Comparison of ENCODE assay signal across 9 cellular contexts in genomic region chr15:99719096-99719541, GRCh38. TPM values are rescaled to one million over a fixed set of nuclear protein-coding genes. Genes with fewer than 3 reads are reported as not detected.
DNase-seq lines count a peak whose midpoint lies in the region; ATAC-seq, FAIRE-seq and TF ChIP-seq lines count a peak whose summit lies in the region.
"Had no signal": no experiment of that assay in that cellular context is flagged by ENCODE, and none has a peak within 500 bp of the region (broad histone marks: within the 10 kb centered on the region; RNA-seq: fewer than 3 reads in every experiment).

No MANE protein-coding gene starts in this region.

- peaks cover 23% of the 10 kb centered on the region for H3K4me1 ChIP-seq in Karpas-422 (ENCODE audit: low read length)
- peaks cover 15% of the 10 kb centered on the region for H3K4me1 ChIP-seq in HepG2 (ENCODE audit: insufficient read depth, low read length)

- H4K20me1 ChIP-seq in Karpas-422 (ENCODE audit: insufficient read depth, low read depth, low read length) (no peaks in the 10 kb centered on the region), HepG2 (ENCODE audit: insufficient read depth, low read length) (no peaks in the 10 kb centered on the region)

- no peak overlapping the region for H2AFZ ChIP-seq in Karpas-422 (ENCODE audit: low read length)
- no peak overlapping the region for H2AFZ ChIP-seq in HepG2 (ENCODE audit: low read length)

- TF ChIP-seq POLR2A in HepG2 (IDR thresholded peaks at IDR 0.05; ENCODE audit: insufficient read depth in 1 of 2, low read depth in 2 of 2, low read length in 2 of 2): no peak

- H3K36me3 ChIP-seq in Karpas-422 (ENCODE audit: insufficient read depth, low read length): peaks cover 11% of the 10 kb centered on the region; the same call in 1 of the 2 replicates
- H3K36me3 ChIP-seq in HepG2 (replicated peaks in 1 of 2; ENCODE audit: control insufficient read depth in 1 of 2, insufficient read depth in 2 of 2, low read length in 2 of 2): peaks cover 0 to 1% of the 10 kb centered on the region in 2 experiments; a peak in 1 of 5 replicates

- CTCF ChIA-PET in HepG2 (lab: Yijun Ruan, JAX; ENCODE audit: low intra/inter-chr PET ratio, low total read pairs): no interaction called here

- H3K27me3 ChIP-seq in Karpas-422 (ENCODE audit: low read length) (no peaks in the 10 kb centered on the region), HepG2 (ENCODE audit: control insufficient read depth in 1 of 2, insufficient read depth in 2 of 2, low read length in 2 of 2) (no peaks in the 10 kb centered on the region)
- H3K27me3 ChIP-seq: cardiac muscle cell had no signal

- DNase-seq in Karpas-422 (no peak), foreskin melanocyte (peak; percentile 74), SHP77 treated with DMSO at 0.1 percent for 48 hours (lab: John Stamatoyannopoulos, UW) (no peak), NCI-H345 (lab: John Stamatoyannopoulos, UW) (no peak), HepG2 (ENCODE audit: low spot score) (no peak), omental fat pad (ENCODE audit: low spot score) (no peak)

- in situ Hi-C loops in HepG2 (cut with HindIII; ENCODE audit: extremely low pct_ligation_motif_present, low pct_unique_long_range_greater_than_20kb): loop anchor here (5.0 to 25.0 kb wide), 2 partner anchors 307 to 452 kb away; no protein-coding TSS in a partner anchor

- WGBS in HepG2 (ENCODE audit: low lambda C conversion rate): 94% methylated on average over 5 of the region's 5 CpGs

- POLR2A ChIA-PET in HepG2 (lab: Yijun Ruan, JAX): no interaction called here

- BruUV-seq in HepG2 (replicated peaks; lab: Mats Ljungman, UMichigan): no TSS peak

- FAIRE-seq in HepG2 (lab: Jason Lieb, UNC): no peak

- H3K4me3 ChIP-seq in Karpas-422 (ENCODE audit: low read length): no peak overlapping the region
- H3K4me3 ChIP-seq in HepG2 (replicated peaks in 1 of 3; ENCODE audit: insufficient read depth in 1 of 3, low read depth in 2 of 3, low read length in 3 of 3): no peak overlapping the region
- H3K4me3 ChIP-seq: cardiac muscle cell had no signal

- no peaks in the 10 kb centered on the region for H3K9me3 ChIP-seq in Karpas-422 (ENCODE audit: low read length)
- no peaks in the 10 kb centered on the region for H3K9me3 ChIP-seq in HepG2 (ENCODE audit: low read length)

- H3K4me2 ChIP-seq in Karpas-422 (ENCODE audit: low read depth, low read length, poor library complexity, severe bottlenecking): peak overlapping the region; percentile 3
- no peak overlapping the region for H3K4me2 ChIP-seq in HepG2 (ENCODE audit: low read depth, low read length)

- no peak for TF ChIP-seq RAD21 in HepG2 (CRISPR knock-in tag; IDR thresholded peaks at IDR 0.05)

- H3K9ac ChIP-seq in Karpas-422 (ENCODE audit: low read length): no peak overlapping the region
- no peak overlapping the region for H3K9ac ChIP-seq in HepG2 (ENCODE audit: insufficient read depth, low read depth, low read length)

- H3K9me2 ChIP-seq in Karpas-422 (replicated peaks; ENCODE audit: insufficient read depth, low read length): no peaks in the 10 kb centered on the region

- TF ChIP-seq CTCF in HepG2 (CRISPR knock-in tag; IDR thresholded peaks at IDR 0.05) (no peak), omental fat pad (IDR thresholded peaks at IDR 0.05) (no peak)

- no peak overlapping the region for H3K27ac ChIP-seq in Karpas-422 (ENCODE audit: low read length)
- H3K27ac ChIP-seq in HepG2 (ENCODE audit: extremely low read length, insufficient read depth, low read length): no peak overlapping the region

- intact Hi-C loops in HepG2 (cut with micrococcal nuclease; ENCODE audit: unreplicated experiment): no loop called here

- H3K79me2 ChIP-seq in Karpas-422 (ENCODE audit: low read length) (no peaks in the 10 kb centered on the region), HepG2 (ENCODE audit: insufficient read depth, low read length) (no peaks in the 10 kb centered on the region)

- TF ChIP-seq EP300 in HepG2 (IDR thresholded peaks at IDR 0.05; ENCODE audit: low read depth in 2 of 2, low read length in 2 of 2) (no peak), HepG2 (CRISPR knock-in tag; IDR thresholded peaks at IDR 0.05; ENCODE audit: borderline replicate concordance) (no peak)

- ATAC-seq in GM18499 (IDR thresholded peaks at IDR 0.05; ENCODE audit: insufficient read depth, unreplicated experiment) (peak; percentile 78), GM21737 (IDR thresholded peaks at IDR 0.05; ENCODE audit: unreplicated experiment) (peak; percentile 70), HepG2 (no peak), omental fat pad (ENCODE audit: low FRiP score) (no peak)

TF ChIP-seq in HepG2, 621 proteins besides CTCF, POLR2A, EP300 and RAD21 (continues in another document):
- TF ChIP-seq ZFP37 (CRISPR knock-in tag; IDR thresholded peaks at IDR 0.05; ENCODE audit: borderline replicate concordance) (no peak), KLF16 (CRISPR knock-in tag; IDR thresholded peaks at IDR 0.05) (no peak), AKAP8 (CRISPR knock-in tag; IDR thresholded peaks at IDR 0.05) (no peak), ZNF205 (CRISPR knock-in tag; IDR thresholded peaks at IDR 0.05) (no peak), GABPB1 (CRISPR knock-in tag; IDR thresholded peaks at IDR 0.05) (no peak), PHF20 (CRISPR knock-in tag; IDR thresholded peaks at IDR 0.05) (no peak), PBX2 (CRISPR knock-in tag; IDR thresholded peaks at IDR 0.05) (no peak), ZNF597 (CRISPR knock-in tag; IDR thresholded peaks at IDR 0.05) (no peak), ARID2 (CRISPR knock-in tag; IDR thresholded peaks at IDR 0.05; ENCODE audit: borderline replicate concordance) (no peak), SATB2 (CRISPR knock-in tag; IDR thresholded peaks at IDR 0.05) (no peak), ZNF253 (CRISPR knock-in tag; IDR thresholded peaks at IDR 0.05; ENCODE audit: borderline replicate concordance) (no peak), CHD2 (IDR thresholded peaks at IDR 0.05; ENCODE audit: low read depth, low read length) (no peak), NONO (IDR thresholded peaks at IDR 0.05) (no peak), NONO (CRISPR knock-in tag; conservative IDR thresholded peaks at IDR 0.05) (no peak)
- TF ChIP-seq, protein P1, sequence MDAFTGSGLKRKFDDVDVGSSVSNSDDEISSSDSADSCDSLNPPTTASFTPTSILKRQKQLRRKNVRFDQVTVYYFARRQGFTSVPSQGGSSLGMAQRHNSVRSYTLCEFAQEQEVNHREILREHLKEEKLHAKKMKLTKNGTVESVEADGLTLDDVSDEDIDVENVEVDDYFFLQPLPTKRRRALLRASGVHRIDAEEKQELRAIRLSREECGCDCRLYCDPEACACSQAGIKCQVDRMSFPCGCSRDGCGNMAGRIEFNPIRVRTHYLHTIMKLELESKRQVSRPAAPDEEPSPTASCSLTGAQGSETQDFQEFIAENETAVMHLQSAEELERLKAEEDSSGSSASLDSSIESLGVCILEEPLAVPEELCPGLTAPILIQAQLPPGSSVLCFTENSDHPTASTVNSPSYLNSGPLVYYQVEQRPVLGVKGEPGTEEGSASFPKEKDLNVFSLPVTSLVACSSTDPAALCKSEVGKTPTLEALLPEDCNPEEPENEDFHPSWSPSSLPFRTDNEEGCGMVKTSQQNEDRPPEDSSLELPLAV (CRISPR knock-in tag; conservative IDR thresholded peaks at IDR 0.05; ENCODE audit: low read depth): no peak

RNA-seq across cellular contexts. Expression of gene LYSMD4, which starts 14.1 kb away (rescaled TPM):
- total RNA-seq in Karpas-422 (2014; rRNA removed; shearing (Covaris generic); ENCODE audit: low replicate concordance): 6.3 and 10.1 TPM in 2 replicates
- total RNA-seq in HepG2 (2016; rRNA removed; fragmentation: Illumina TruSeq; extraction: Trizol) (5.6 and 8.5 TPM in 2 replicates), omental fat pad (10 to 100 TPM in 2 of 4 donors, 1 to 10 TPM in 2; 5.0 to 17.5 (median 9.5) TPM)
- 1.4 TPM in 2 replicates for total RNA-seq in HepG2 (2016; cell fraction: cytosol; rRNA removed; fragmentation: Illumina TruSeq; extraction: Trizol; ENCODE audit: low read depth)
- 4.3 and 8.0 TPM in 2 replicates for total RNA-seq in HepG2 (2016; cell fraction: insoluble cytoplasmic fraction; rRNA removed; fragmentation: Illumina TruSeq; extraction: Trizol)
- 4.1 and 4.7 TPM in 2 replicates for total RNA-seq in HepG2 (2016; cell fraction: membrane; rRNA removed; fragmentation: Illumina TruSeq; extraction: Trizol)
- 10.5 and 12.4 TPM in 2 replicates for total RNA-seq in HepG2 (2016; cell fraction: nucleus; rRNA removed; fragmentation: Illumina TruSeq; extraction: Trizol)
- 7.4 and 7.9 TPM in 2 replicates for polyA plus RNA-seq in HepG2 (2011; rRNA removed)
- 5.0 and 5.5 TPM in 2 replicates for polyA plus RNA-seq in HepG2 (2011; cell fraction: cytosol; rRNA removed)
- polyA plus RNA-seq in HepG2 (2011; cell fraction: nucleus; rRNA removed): 35.1 and 36.9 TPM in 2 replicates
- polyA plus RNA-seq in HepG2 (2012): 5.9 and 7.0 TPM in 2 replicates
- 1.8 and 2.4 TPM in 2 replicates for polyA plus RNA-seq in HepG2 (2016; cell fraction: cytosol; fragmentation: Illumina TruSeq; extraction: Trizol; ENCODE audit: low read depth)
- 4.1 and 5.3 TPM in 2 replicates for polyA plus RNA-seq in HepG2 (2016; cell fraction: insoluble cytoplasmic fraction; fragmentation: Illumina TruSeq; extraction: Trizol; ENCODE audit: low read depth)
- polyA plus RNA-seq in HepG2 (2016; cell fraction: membrane; fragmentation: Illumina TruSeq; extraction: Trizol; ENCODE audit: low read depth): 2.8 and 3.1 TPM in 2 replicates
- 16.2 and 18.0 TPM in 2 replicates for polyA plus RNA-seq in HepG2 (2016; cell fraction: nucleus; fragmentation: Illumina TruSeq; extraction: Trizol; ENCODE audit: insufficient read depth, low read depth)
- polyA minus RNA-seq in HepG2 (2011; rRNA and poly(A)+ RNA removed; ENCODE audit: low replicate concordance): 7.4 and 8.7 TPM in 2 replicates
- polyA minus RNA-seq in HepG2 (2011; cell fraction: cytosol; rRNA and poly(A)+ RNA removed): 1.3 and 1.4 TPM in 2 replicates
- polyA minus RNA-seq in HepG2 (2011; cell fraction: nucleus; rRNA and poly(A)+ RNA removed): 16.1 and 17.4 TPM in 2 replicates

Comparison
In these comparisons a context has a peak if more than half of its experiments do, and no peak if none do; other contexts are left out.
1. ATAC-seq: peak in GM18499 (single experiment) and GM21737 (single experiment); none in HepG2 (single experiment) and omental fat pad (single experiment).